ENCODE assay signal across 8 cellular contexts in genomic region chr17:80261159-80261894, GRCh38. TPM values are rescaled to one million over a fixed set of nuclear protein-coding genes. Genes with fewer than 3 reads are reported as not detected.
DNase-seq lines count a peak whose midpoint lies in the region; ATAC-seq and TF ChIP-seq lines count a peak whose summit lies in the region.

No MANE protein-coding gene starts in this region.

- peaks cover 62% of the 10 kb centered on the region for H3K4me1 Mint-ChIP-seq in activated T-cell treated with anti-CD3 and anti-CD28 coated beads, Interleukin-2, amount 50 U/mL, for 4 hours (ENCODE audit: low read depth)

- 12% methylated on average over 15 of the region's 45 CpGs for WGBS in esophagus muscularis mucosa

- intact Hi-C loops in esophagus muscularis mucosa (cut with DNase I) = loop anchor here (2.0 to 5.0 kb wide), 2 partner anchors 41 to 114 kb away; partner anchors contain the start of genes EIF4A3, SGSH and SLC26A11

- no peak for TF ChIP-seq POLR2A in esophagus muscularis mucosa (IDR thresholded peaks at IDR 0.05; ENCODE audit: low read depth)

- in situ Hi-C loops in ACHN (cut with HindIII; ENCODE audit: low pct_ligation_motif_present, low pct_unique_long_range_greater_than_20kb, low sequenced_read_pairs) = no loop called here

- H3K36me3 ChIP-seq in esophagus muscularis mucosa = peaks cover 4 to 17% (median 11%) of the 10 kb centered on the region in 4 donors

- H3K4me3 ChIP-seq in esophagus muscularis mucosa = peak overlapping the region; percentile 81 to 93 (median 87)

- TF ChIP-seq CTCF in esophagus muscularis mucosa (IDR thresholded peaks at IDR 0.05) (no peak), GM20000 (IDR thresholded peaks at IDR 0.05; ENCODE audit: extremely low read depth, missing control alignments) (no peak)

- TF ChIP-seq EP300 in esophagus muscularis mucosa (IDR thresholded peaks at IDR 0.05) = no peak

- H3K27ac ChIP-seq in esophagus muscularis mucosa (replicated peaks in 1 of 4) (peak overlapping the region; percentile 96 to 99 (median 98)), temporal lobe (ENCODE audit: low read depth, low read length) (peak overlapping the region; percentile 75)

- peaks cover 14% of the 10 kb centered on the region for H3K36me3 Mint-ChIP-seq in activated T-cell treated with anti-CD3 and anti-CD28 coated beads, Interleukin-2, amount 50 U/mL, for 4 hours (ENCODE audit: insufficient read depth)

- no peaks in the 10 kb centered on the region for H3K27me3 ChIP-seq in esophagus muscularis mucosa

- no peaks in the 10 kb centered on the region for H3K27me3 Mint-ChIP-seq in activated T-cell treated with anti-CD3 and anti-CD28 coated beads, Interleukin-2, amount 50 U/mL, for 4 hours (ENCODE audit: low read depth)

- peak; percentile 6 for ATAC-seq in GM21381 (IDR thresholded peaks at IDR 0.05; ENCODE audit: unreplicated experiment)
- ATAC-seq in activated T-cell treated with anti-CD3 and anti-CD28 coated beads, Interleukin-2, amount 50 U/mL, for 4 hours = peak; percentile 1

- no peaks in the 10 kb centered on the region for H3K9me3 ChIP-seq in esophagus muscularis mucosa

- peak; percentile 59 for DNase-seq in ACHN
- DNase-seq in NCI-H82 treated with DMSO at 0.1 percent for 48 hours (lab: John Stamatoyannopoulos, UW; ENCODE audit: unreplicated experiment) = peak; percentile 48
- DNase-seq in activated T-cell treated with anti-CD3 and anti-CD28 coated beads, Interleukin-2, amount 50 U/mL, for 4 hours = peak; percentile 55
- peak; percentile 94 for DNase-seq in esophagus muscularis mucosa (ENCODE audit: extremely low spot score)
- peak; percentile 57 for DNase-seq in myocyte (ENCODE audit: low read depth)
- DNase-seq in GM20000 (ENCODE audit: low spot score) = no peak

- H3K4me3 Mint-ChIP-seq in activated T-cell treated with anti-CD3 and anti-CD28 coated beads, Interleukin-2, amount 50 U/mL, for 4 hours = peak overlapping the region; percentile 93

- H3K9me3 Mint-ChIP-seq in activated T-cell treated with anti-CD3 and anti-CD28 coated beads, Interleukin-2, amount 50 U/mL, for 4 hours = no peaks in the 10 kb centered on the region

- peaks cover 36 to 54% (median 45%) of the 10 kb centered on the region in 4 donors for H3K4me1 ChIP-seq in esophagus muscularis mucosa

RNA-seq across cellular contexts. Expression of gene RNF213, which starts 0.7 kb away (rescaled TPM):
- 100 to 1,000 TPM; 205 to 289 (median 262) TPM for total RNA-seq in activated T-cell treated with anti-CD3 and anti-CD28 coated beads, Interleukin-2, amount 50 U/mL, for 4 hours
- total RNA-seq in esophagus muscularis mucosa (10 to 100 TPM; 55.8 to 85.7 (median 75.9) TPM), myocyte (39.0 and 48.3 TPM in 2 replicates), temporal lobe (16.0 TPM)
- polyA plus RNA-seq in myocyte (2012) = 51.2 TPM

RNA-seq across cellular contexts. Expression of gene SLC26A11, which starts 41.1 kb away (rescaled TPM):
- total RNA-seq in activated T-cell treated with anti-CD3 and anti-CD28 coated beads, Interleukin-2, amount 50 U/mL, for 4 hours = 10 to 100 TPM; 15.8 to 16.5 (median 16.4) TPM
- total RNA-seq in esophagus muscularis mucosa = 10 to 100 TPM; 11.3 to 13.8 (median 12.7) TPM
- 10.6 and 13.0 TPM in 2 replicates for total RNA-seq in myocyte
- 13.4 TPM for polyA plus RNA-seq in myocyte (2012)
- 10.6 TPM for total RNA-seq in temporal lobe

RNA-seq across cellular contexts. Expression of gene SGSH, which starts 41.2 kb away (rescaled TPM):
- total RNA-seq in activated T-cell treated with anti-CD3 and anti-CD28 coated beads, Interleukin-2, amount 50 U/mL, for 4 hours = 10 to 100 TPM; 18.9 to 25.2 (median 19.1) TPM
- total RNA-seq in esophagus muscularis mucosa (10 to 100 TPM; 12.9 to 24.4 (median 21.3) TPM), myocyte (17.1 and 17.8 TPM in 2 replicates), temporal lobe (5.7 TPM)
- polyA plus RNA-seq in myocyte (2012) = 42.9 TPM
